Comparison of ENCODE assay signal across 28 cellular contexts in genomic region chr3:106281231-106281630, GRCh38.
DNase-seq lines count a peak whose midpoint lies in the region; ATAC-seq, FAIRE-seq and TF ChIP-seq lines count a peak whose summit lies in the region.
"Had no signal": no experiment of that assay in that cellular context is flagged by ENCODE, and none has a peak within 500 bp of the region (broad histone marks: within the 10 kb centered on the region; RNA-seq: fewer than 3 reads in every experiment).

No MANE protein-coding gene starts in this region.

- FAIRE-seq in D721Med (lab: Jason Lieb, UNC) = peak; percentile 38
- FAIRE-seq: GM12892, GM19239, TTC549 had no signal

- H3K36me3 ChIP-seq in HAP-1 (replicated peaks) = no peaks in the 10 kb centered on the region
- H3K36me3 ChIP-seq: thoracic aorta had no signal

- WGBS in right cardiac atrium = 9% methylated on average over 2 of the region's 2 CpGs

- H3K4me1 ChIP-seq in right cardiac atrium (ENCODE audit: control insufficient read depth, insufficient read depth, low read length) (no peaks in the 10 kb centered on the region), HAP-1 (no peaks in the 10 kb centered on the region)

- ATAC-seq in right cardiac atrium = no peak
- ATAC-seq: activated naive CD8-positive, alpha-beta T cell treated with anti-CD3 and anti-CD28 coated beads, Interleukin-2, amount 50 U/mL, for 24 hours had no signal

- H3K4me3 ChIP-seq in astrocyte of the cerebellum (ENCODE audit: low read depth, low read length) (no peak overlapping the region), right cardiac atrium (ENCODE audit: low read length) (no peak overlapping the region), HAP-1 (no peak overlapping the region)
- H3K4me3 ChIP-seq: GM23248, thoracic aorta had no signal

- H3K27ac ChIP-seq in right cardiac atrium (ENCODE audit: low read length) = no peak overlapping the region
- H3K27ac ChIP-seq: GM23248, KMS-11, RWPE1, thoracic aorta had no signal

- intact Hi-C loops in right cardiac atrium (cut with DNase I) = no loop called here

- H3K9me3 ChIP-seq in right cardiac atrium (ENCODE audit: control insufficient read depth, low read length) (no peaks in the 10 kb centered on the region), HAP-1 (no peaks in the 10 kb centered on the region)
- H3K9me3 ChIP-seq: thoracic aorta had no signal

- DNase-seq in D721Med (ENCODE audit: insufficient read length, low spot score) (no peak), NCI-H2171 (lab: John Stamatoyannopoulos, UW) (peak; percentile 68), astrocyte of the cerebellum (ENCODE audit: low read depth) (peak; percentile 20), left kidney (ENCODE audit: low read depth, low spot score) (peak; percentile 32), mesenteric fat pad (ENCODE audit: low spot score) (no peak), right cardiac atrium (no peak), HAP-1 (ENCODE audit: low spot score in 2 of 2) (no peak)
- DNase-seq: activated CD4-positive, alpha-beta T cell treated with anti-CD3 and anti-CD28 coated beads, Interleukin-2, amount 10 ng/mL, durations not matched to agents 7 days and 5 days; activated CD8-positive, alpha-beta memory T cell treated with anti-CD3 and anti-CD28 coated beads, Interleukin-2, amount 50 U/mL, for 48 hours; activated effector memory CD4-positive, alpha-beta T cell treated with Interleukin-2 at 50 U/mL for 16 hours; activated naive CD8-positive, alpha-beta T cell treated with anti-CD3 and anti-CD28 coated beads, Interleukin-2, amount 50 U/mL, for 24 hours; CD4-positive, CD25-positive, alpha-beta regulatory T cell; DMS79 treated with DMSO at 0.1 percent for 48 hours; erythroblast; GM23248; midbrain; MV-4-11; NCI-H1930; posterior cingulate gyrus; stimulated activated CD4-positive, alpha-beta T cell treated with anti-CD3 and anti-CD28 coated beads, Interleukin-2, amount 100 ng/mL, for 24 hours; stimulated activated naive CD4-positive, alpha-beta T cell; SW 1271 had no signal

- TF ChIP-seq CTCF in D721Med (IDR thresholded peaks at IDR 0.05; ENCODE audit: insufficient read depth, missing control alignments) = no peak
- TF ChIP-seq CTCF in astrocyte of the cerebellum (IDR thresholded peaks at IDR 0.05; ENCODE audit: low read depth, low read length, missing control alignments) = no peak

- in situ Hi-C loops in astrocyte of the cerebellum (cut with HindIII; ENCODE audit: low sequenced_read_pairs) = no loop called here
- in situ Hi-C loops in HAP-1 (cut with MboI; ENCODE audit: low sequenced_read_pairs) = no loop called here

- H3K27me3 ChIP-seq in right cardiac atrium (ENCODE audit: control insufficient read depth, insufficient read depth) = no peaks in the 10 kb centered on the region
- H3K27me3 ChIP-seq in HAP-1 (ENCODE audit: low read depth) = no peaks in the 10 kb centered on the region

Comparison
In these comparisons a context has a peak if more than half of its experiments do, and no peak if none do; other contexts are left out.
1. DNase-seq: peak in NCI-H2171 (single experiment), astrocyte of the cerebellum (single experiment) and left kidney (single experiment); none in D721Med (single experiment), mesenteric fat pad (single experiment), right cardiac atrium (0 of 3) and HAP-1 (0 of 2).